In genomic region chr6:44387346-44388134, GRCh38 we compare ENCODE assay signal across 1 cellular context.
TF ChIP-seq lines count a peak whose summit lies in the region.

Gene CDC5L, plus strand, starts transcription at chr6:44387706. Its CDS starts 118 bp downstream, at chr6:44387824.

TF ChIP-seq in HepG2, 621 proteins besides CTCF, POLR2A, EP300 and RAD21 (continued from another document and continues in another):
- TF ChIP-seq ZNF788 (CRISPR knock-in tag; IDR thresholded peaks at IDR 0.05; ENCODE audit: borderline replicate concordance) = peak; percentile 80; the same call in 1 of the 2 replicates
- no peak for TF ChIP-seq ZNF879 (CRISPR knock-in tag; IDR thresholded peaks at IDR 0.05)
- peak; percentile 56 for TF ChIP-seq KDM3A (CRISPR knock-in tag; IDR thresholded peaks at IDR 0.05; ENCODE audit: low read depth)
- no peak for TF ChIP-seq AHDC1 (CRISPR knock-in tag; IDR thresholded peaks at IDR 0.05; ENCODE audit: borderline replicate concordance)
- no peak for TF ChIP-seq ZKSCAN1 (IDR thresholded peaks at IDR 0.05; ENCODE audit: low read length)
- TF ChIP-seq SNAPC5 (CRISPR knock-in tag; IDR thresholded peaks at IDR 0.05; ENCODE audit: borderline replicate concordance) = peak; percentile 56; the same call in 1 of the 2 replicates
- no peak for TF ChIP-seq ZNF558 (CRISPR knock-in tag; IDR thresholded peaks at IDR 0.05; ENCODE audit: borderline replicate concordance)
- TF ChIP-seq ZNF574 (CRISPR knock-in tag; IDR thresholded peaks at IDR 0.05) = peak; percentile 81
- peak; percentile 83 for TF ChIP-seq ZFX (CRISPR knock-in tag; IDR thresholded peaks at IDR 0.05; ENCODE audit: low read depth)
- TF ChIP-seq SAFB2 (CRISPR knock-in tag; IDR thresholded peaks at IDR 0.05; ENCODE audit: borderline replicate concordance, low read depth) = peak; percentile 22; the same call in 1 of the 2 replicates
- TF ChIP-seq NBN (conservative IDR thresholded peaks at IDR 0.05) = no peak
- peak; percentile 95 for TF ChIP-seq DZIP1 (CRISPR knock-in tag; IDR thresholded peaks at IDR 0.05)
- peak; percentile 58; the same call in 1 of the 2 replicates for TF ChIP-seq NR2F2 (IDR thresholded peaks at IDR 0.05; ENCODE audit: borderline replicate concordance, low read depth)
- peak; percentile 86; the same call in 1 of the 2 replicates for TF ChIP-seq ZNF430 (CRISPR knock-in tag; IDR thresholded peaks at IDR 0.05)
- peak; percentile 75 for TF ChIP-seq ZBTB2 (CRISPR knock-in tag; IDR thresholded peaks at IDR 0.05; ENCODE audit: low read depth)
- no peak for TF ChIP-seq FOXM1 (CRISPR knock-in tag; IDR thresholded peaks at IDR 0.05)
- TF ChIP-seq BRD4 (CRISPR knock-in tag; IDR thresholded peaks at IDR 0.05) = 0 out of 2 replicates have a peak, but pooled peaks have one; percentile 30
- TF ChIP-seq GATAD1 (CRISPR knock-in tag; IDR thresholded peaks at IDR 0.05) = peak; percentile 86
- TF ChIP-seq ETS1 (CRISPR knock-in tag; IDR thresholded peaks at IDR 0.05) = no peak
- TF ChIP-seq PRDM10 (CRISPR knock-in tag; IDR thresholded peaks at IDR 0.05; ENCODE audit: low read depth) = peak; percentile 71
- TF ChIP-seq ZNF7 (CRISPR knock-in tag; IDR thresholded peaks at IDR 0.05) = no peak
- TF ChIP-seq SOX13 (IDR thresholded peaks at IDR 0.05) = no peak
- TF ChIP-seq SOX13 (CRISPR knock-in tag; conservative IDR thresholded peaks at IDR 0.05 in 1 of 2, IDR thresholded peaks at IDR 0.05 in 1 of 2) = peak in 1 of 2 experiments; percentile 28; a peak in 1 of 4 replicates
- TF ChIP-seq ZSCAN20 (CRISPR knock-in tag; IDR thresholded peaks at IDR 0.05; ENCODE audit: borderline replicate concordance) = no peak
- peak; percentile 48; the same call in 1 of the 2 replicates for TF ChIP-seq KLF12 (CRISPR knock-in tag; IDR thresholded peaks at IDR 0.05; ENCODE audit: borderline replicate concordance)
- TF ChIP-seq XBP1 (CRISPR knock-in tag; IDR thresholded peaks at IDR 0.05) = no peak; the same call in 1 of the 2 replicates
- no peak for TF ChIP-seq SATB2 (CRISPR knock-in tag; IDR thresholded peaks at IDR 0.05)
- no peak for TF ChIP-seq MBNL3 (CRISPR knock-in tag; conservative IDR thresholded peaks at IDR 0.05)
- TF ChIP-seq IRF1 (CRISPR knock-in tag; IDR thresholded peaks at IDR 0.05; ENCODE audit: low read depth) = no peak
- TF ChIP-seq CAMTA2 (CRISPR knock-in tag; IDR thresholded peaks at IDR 0.05; ENCODE audit: borderline replicate concordance) = peak; percentile 98; the same call in 1 of the 2 replicates
- 0 out of 2 replicates have a peak, but pooled peaks have one; percentile 43 for TF ChIP-seq ZNF34 (CRISPR knock-in tag; IDR thresholded peaks at IDR 0.05; ENCODE audit: borderline replicate concordance)
- no peak; the same call in 1 of the 2 replicates for TF ChIP-seq SIN3B (IDR thresholded peaks at IDR 0.05; ENCODE audit: low read length)
- TF ChIP-seq ETV5 (CRISPR knock-in tag; IDR thresholded peaks at IDR 0.05; ENCODE audit: borderline replicate concordance) = peak; percentile 46
- TF ChIP-seq REPIN1 (CRISPR knock-in tag; IDR thresholded peaks at IDR 0.05; ENCODE audit: borderline replicate concordance, low read depth) = peak; percentile 79; the same call in 1 of the 2 replicates
- TF ChIP-seq DMAP1 (CRISPR knock-in tag; IDR thresholded peaks at IDR 0.05) = peak; percentile 77; the same call in 1 of the 2 replicates
- TF ChIP-seq USF2 (IDR thresholded peaks at IDR 0.05; ENCODE audit: low read depth, low read length) = no peak
- peak; percentile 15; the same call in 1 of the 2 replicates for TF ChIP-seq USF2 (CRISPR knock-in tag; IDR thresholded peaks at IDR 0.05; ENCODE audit: borderline replicate concordance)
- TF ChIP-seq ZNF337 (CRISPR knock-in tag; IDR thresholded peaks at IDR 0.05; ENCODE audit: borderline replicate concordance, low read depth) = peak; percentile 85; the same call in 1 of the 2 replicates
